In genomic region chr15:35842631-35843030, GRCh38 we compare ENCODE assay signal across 8 cellular contexts.
"Had no signal": no experiment of that assay in that cellular context is flagged by ENCODE, and none has a peak within 500 bp of the region (broad histone marks: within the 10 kb centered on the region; RNA-seq: fewer than 3 reads in every experiment).

No MANE protein-coding gene starts in this region.

- DNase-seq: GOT3, H7, HFFc6, IMR-90, KG1 had no signal

- H3K4me3 Mint-ChIP-seq: HFFc6 had no signal

- ATAC-seq: HCT116, K562 had no signal

- H3K4me1 ChIP-seq: HAP-1 had no signal

- H3K4me3 ChIP-seq: HAP-1, K562 had no signal

- H3K27ac Mint-ChIP-seq: HFFc6 had no signal

- H3K36me3 ChIP-seq: HAP-1 had no signal

- H3K9me3 ChIP-seq: HAP-1 had no signal

- H3K9me3 Mint-ChIP-seq: HFFc6 had no signal
